Comparison of ENCODE assay signal across 8 cellular contexts in genomic region chrX:125203737-125204578, GRCh38.
A peak's percentile ranks its signal among the peaks of the same experiment; 100 is the strongest.
DNase-seq lines count a peak whose midpoint lies in the region; ATAC-seq, FAIRE-seq and TF ChIP-seq lines count a peak whose summit lies in the region.

No MANE protein-coding gene starts in this region.

- H3K27ac Mint-ChIP-seq in CD4-positive, alpha-beta T cell = no peak overlapping the region
- no peak overlapping the region for H3K27ac Mint-ChIP-seq in stimulated activated naive CD8-positive, alpha-beta T cell treated with anti-CD3 and anti-CD28 coated beads, Interleukin-15, Interleukin-2, amounts not matched to agents 100 ng/mL and 50 ng/mL, for 24 hours

- no peak for FAIRE-seq in K562 (lab: Jason Lieb, UNC)
- no peak for FAIRE-seq in kidney (lab: Jason Lieb, UNC)

- CTCF ChIA-PET in CD4-positive, alpha-beta T cell (lab: Charles Lee) = no interaction called here
- CTCF ChIA-PET in K562 (lab: Yijun Ruan, JAX; ENCODE audit: low intra/inter-chr PET ratio) = no interaction called here

- DNase-seq in CD4-positive, alpha-beta T cell = no peak
- DNase-seq in NCI-H146 treated with DMSO at 0.1 percent for 48 hours (lab: John Stamatoyannopoulos, UW; ENCODE audit: unreplicated experiment) (peak; percentile 70), K562 (ENCODE audit: extremely low read depth in 1 of 4, low spot score in 3 of 4) (peak in 3 of 4 experiments; percentile 5 to 15 (median 10)), kidney (peak; percentile 72), GDM1 (lab: John Stamatoyannopoulos, UW) (no peak), NK-92 (lab: John Stamatoyannopoulos, UW; ENCODE audit: unreplicated experiment) (no peak)
- DNase-seq in effector CD4-positive, alpha-beta T cell = no peak

- 3% methylated on average over 5 of the region's 63 CpGs for WGBS in K562 (ENCODE audit: insufficient coverage, low coverage, missing lambda C conversion rate)

- no peaks in the 10 kb centered on the region for H3K9me1 ChIP-seq in K562 (ENCODE audit: control insufficient read depth, insufficient read depth, low read length)

- H4K20me1 ChIP-seq in K562 (replicated peaks; ENCODE audit: control insufficient read depth, insufficient read depth, low read length) = no peaks in the 10 kb centered on the region

- intact Hi-C loops in CD4-positive, alpha-beta T cell (cut with DNase I, micrococcal nuclease) = no loop called here
- intact Hi-C loops in K562 (cut with micrococcal nuclease) (no loop called here), kidney (cut with DNase I) (no loop called here)

- in situ Hi-C loops in K562 (cut with MboI) = no loop called here

- BruUV-seq in K562 (replicated peaks; lab: Mats Ljungman, UMichigan) = no TSS peak

- TF ChIP-seq EP300 in K562 (IDR thresholded peaks at IDR 0.05; ENCODE audit: low read length) = no peak

- H3K27ac ChIP-seq in CD4-positive, alpha-beta T cell (ENCODE audit: low read depth, low read length) = no peak overlapping the region
- H3K27ac ChIP-seq in K562 (ENCODE audit: extremely low read depth, low read depth, low read length) = no peak overlapping the region
- H3K27ac ChIP-seq in kidney (ENCODE audit: low read depth in 2 of 2, low read length in 2 of 2) = no peak overlapping the region

- no peak for ATAC-seq in CD4-positive, alpha-beta T cell (ENCODE audit: poor library complexity)
- ATAC-seq in K562 = peak; percentile 88

- peak overlapping the region; percentile 88 for H2AFZ ChIP-seq in K562 (ENCODE audit: low read depth, low read length)

- no peak for TF ChIP-seq RAD21 in K562 (CRISPR knock-in tag; conservative IDR thresholded peaks at IDR 0.05 in 1 of 2, IDR thresholded peaks at IDR 0.05 in 1 of 2)

- H3K9me3 Mint-ChIP-seq in CD4-positive, alpha-beta T cell = no peaks in the 10 kb centered on the region
- no peaks in the 10 kb centered on the region for H3K9me3 Mint-ChIP-seq in stimulated activated naive CD8-positive, alpha-beta T cell treated with anti-CD3 and anti-CD28 coated beads, Interleukin-15, Interleukin-2, amounts not matched to agents 100 ng/mL and 50 ng/mL, for 24 hours

- H3K79me2 ChIP-seq in K562 (ENCODE audit: control insufficient read depth, insufficient read depth, low read length) = no peaks in the 10 kb centered on the region

- H3K4me3 ChIP-seq in K562 = peak overlapping the region; percentile 35
- peak overlapping the region; percentile 61 to 72 for H3K4me3 ChIP-seq in kidney (ENCODE audit: low read length in 2 of 2)

- peaks cover 42% of the 10 kb centered on the region for H3K27me3 Mint-ChIP-seq in CD4-positive, alpha-beta T cell
- peaks cover 42% of the 10 kb centered on the region for H3K27me3 Mint-ChIP-seq in stimulated activated naive CD8-positive, alpha-beta T cell treated with anti-CD3 and anti-CD28 coated beads, Interleukin-15, Interleukin-2, amounts not matched to agents 100 ng/mL and 50 ng/mL, for 24 hours

- H3K4me2 ChIP-seq in K562 (ENCODE audit: insufficient read depth, low read length) = peak overlapping the region; percentile 79

- H3K9ac ChIP-seq in K562 (ENCODE audit: insufficient read depth in 1 of 2, low read depth in 2 of 2, low read length in 2 of 2) (peak overlapping the region; percentile 20 to 86; a peak in 3 of 4 replicates), kidney (ENCODE audit: low read length in 2 of 2) (no peak overlapping the region)

- POLR2A ChIA-PET in CD4-positive, alpha-beta T cell (lab: Charles Lee) = interaction anchor here (0.6 kb wide), 1 partner anchor 318 kb away, joined by 3 read pairs; no protein-coding TSS in a partner anchor
- POLR2A ChIA-PET in K562 (lab: Yijun Ruan, JAX) = interaction anchor here (0.5 to 1.5 kb wide), 4 partner anchors 11 to 66 kb away, joined by 3 to 10 read pairs (median 3); no protein-coding TSS in a partner anchor

- no peaks in the 10 kb centered on the region for H3K36me3 Mint-ChIP-seq in CD4-positive, alpha-beta T cell (ENCODE audit: low read depth)
- no peaks in the 10 kb centered on the region for H3K36me3 Mint-ChIP-seq in stimulated activated naive CD8-positive, alpha-beta T cell treated with anti-CD3 and anti-CD28 coated beads, Interleukin-15, Interleukin-2, amounts not matched to agents 100 ng/mL and 50 ng/mL, for 24 hours (ENCODE audit: low read depth)

- no peak for TF ChIP-seq CTCF in CD4-positive, alpha-beta T cell (IDR thresholded peaks at IDR 0.05)
- no peak for TF ChIP-seq CTCF in K562 (IDR thresholded peaks at IDR 0.05 in 2 of 3, conservative IDR thresholded peaks at IDR 0.05 in 1 of 3; ENCODE audit: insufficient read depth in 2 of 3, low read depth in 1 of 3, low read length in 3 of 3)
- no peak for TF ChIP-seq CTCF in kidney (IDR thresholded peaks at IDR 0.05; ENCODE audit: borderline replicate concordance, extremely low read depth, insufficient read depth)

- peaks cover 0 to 24% of the 10 kb centered on the region in 2 experiments; a peak in 3 of 5 replicates for H3K4me1 ChIP-seq in K562 (replicated peaks in 1 of 2; ENCODE audit: control insufficient read depth in 2 of 2, insufficient read depth in 2 of 2, low read length in 2 of 2)
- no peaks in the 10 kb centered on the region for H3K4me1 ChIP-seq in kidney (ENCODE audit: control insufficient read depth in 1 of 2, insufficient read depth in 1 of 2, low read depth in 1 of 2, low read length in 2 of 2)

- TF ChIP-seq POLR2A in K562 (conservative IDR thresholded peaks at IDR 0.05) = no peak

- peaks cover 27% of the 10 kb centered on the region for H3K4me1 Mint-ChIP-seq in CD4-positive, alpha-beta T cell (ENCODE audit: low read depth)
- H3K4me1 Mint-ChIP-seq in stimulated activated naive CD8-positive, alpha-beta T cell treated with anti-CD3 and anti-CD28 coated beads, Interleukin-15, Interleukin-2, amounts not matched to agents 100 ng/mL and 50 ng/mL, for 24 hours (ENCODE audit: low read depth) = peaks cover 13% of the 10 kb centered on the region

- peaks cover 43% of the 10 kb centered on the region for H3K27me3 ChIP-seq in CD4-positive, alpha-beta T cell (ENCODE audit: control insufficient read depth, insufficient read depth, low read length)
- peaks cover 2 to 13% of the 10 kb centered on the region in 2 experiments; a peak in 2 of 5 replicates for H3K27me3 ChIP-seq in K562 (ENCODE audit: control insufficient read depth in 2 of 2, insufficient read depth in 2 of 2, low read length in 2 of 2)

- peak overlapping the region; percentile 91 for H3K4me3 Mint-ChIP-seq in CD4-positive, alpha-beta T cell
- peak overlapping the region; percentile 71 for H3K4me3 Mint-ChIP-seq in stimulated activated naive CD8-positive, alpha-beta T cell treated with anti-CD3 and anti-CD28 coated beads, Interleukin-15, Interleukin-2, amounts not matched to agents 100 ng/mL and 50 ng/mL, for 24 hours

- H3K9me3 ChIP-seq in CD4-positive, alpha-beta T cell (ENCODE audit: control insufficient read depth, low read length) = no peaks in the 10 kb centered on the region
- H3K9me3 ChIP-seq in K562 (replicated peaks; ENCODE audit: control insufficient read depth, insufficient read depth, low read depth, low read length) (no peaks in the 10 kb centered on the region), kidney (ENCODE audit: control insufficient read depth in 1 of 2, low read length in 2 of 2) (no peaks in the 10 kb centered on the region)

- H3K36me3 ChIP-seq in K562 (ENCODE audit: control insufficient read depth, insufficient read depth, low read length) (no peaks in the 10 kb centered on the region), kidney (ENCODE audit: control insufficient read depth in 1 of 2, insufficient read depth in 2 of 2, low read length in 2 of 2) (no peaks in the 10 kb centered on the region)

TF ChIP-seq in K562, 482 proteins besides CTCF, POLR2A, EP300 and RAD21:
- TF ChIP-seq SMAD2 (IDR thresholded peaks at IDR 0.05; ENCODE audit: low read depth, low read length) (no peak), E2F6 (IDR thresholded peaks at IDR 0.05; ENCODE audit: borderline replicate concordance in 1 of 2, extremely low read depth in 1 of 2, insufficient read depth in 1 of 2, insufficient read length in 1 of 2, low read depth in 1 of 2, low read length in 1 of 2, poor library complexity in 1 of 2, severe bottlenecking in 1 of 2) (peak in 1 of 2 experiments; percentile 11)

Comparison
In these comparisons a context has a peak if more than half of its experiments do, and no peak if none do; other contexts are left out.
1. DNase-seq: peak in NCI-H146 treated with DMSO at 0.1 percent for 48 hours (single experiment), K562 (3 of 4) and kidney (single experiment); none in CD4-positive, alpha-beta T cell (0 of 10), GDM1 (single experiment), effector CD4-positive, alpha-beta T cell (single experiment) and NK-92 (single experiment).
2. H3K9ac ChIP-seq: peak in K562 (2 of 2); none in kidney (0 of 2).